ENCODE assay signal across 8 cellular contexts in the genomic region with DNA sequence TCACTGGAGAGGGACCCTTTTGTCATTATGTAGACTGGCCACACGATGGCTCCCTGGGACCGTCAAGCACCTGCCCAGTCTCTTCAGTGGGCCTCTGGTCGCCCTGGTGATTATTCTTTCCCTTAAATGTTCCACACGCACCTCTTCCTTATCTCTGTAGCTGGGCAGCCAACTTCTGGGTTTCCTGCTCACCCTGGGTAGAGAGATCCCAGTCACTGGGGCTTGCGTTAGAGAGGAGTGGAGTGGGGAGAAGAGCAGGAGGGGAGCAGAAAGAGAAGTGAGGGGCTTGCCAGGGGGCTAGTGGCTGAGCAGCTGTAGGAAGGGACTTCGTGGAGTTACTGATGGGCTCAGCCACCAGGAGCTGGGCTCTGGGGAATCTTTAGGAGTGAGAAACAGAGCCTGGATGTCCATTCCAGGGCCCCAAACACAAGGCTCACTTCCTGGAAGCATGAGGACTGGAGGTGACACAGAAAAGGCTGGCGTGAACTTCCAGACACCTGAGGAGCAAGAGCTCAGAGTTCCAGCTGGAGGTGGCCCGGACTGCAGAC.
DNase-seq lines count a peak whose midpoint lies in the region; ATAC-seq, FAIRE-seq and TF ChIP-seq lines count a peak whose summit lies in the region.

No MANE protein-coding gene starts in this region.

- ATAC-seq in GM21381 (IDR thresholded peaks at IDR 0.05; ENCODE audit: unreplicated experiment), result no peak
- ATAC-seq in HG02840 (IDR thresholded peaks at IDR 0.05; ENCODE audit: low FRiP score, unreplicated experiment), result no peak
- no peak for ATAC-seq in naive thymus-derived CD8-positive, alpha-beta T cell

- H3K36me3 Mint-ChIP-seq in naive thymus-derived CD8-positive, alpha-beta T cell, result peaks cover 0 to 2% (median 0%) of the 10 kb centered on the region in 3 donors

- H3K9me2 ChIP-seq in DOHH2 (replicated peaks; ENCODE audit: control insufficient read depth, low read length), result no peaks in the 10 kb centered on the region

- H3K4me1 Mint-ChIP-seq in naive thymus-derived CD8-positive, alpha-beta T cell, result peaks cover 0 to 5% (median 2%) of the 10 kb centered on the region in 4 donors

- H3K27ac ChIP-seq in DOHH2 (ENCODE audit: low read depth, low read length), result no peak overlapping the region

- H3K4me1 ChIP-seq in DOHH2 (ENCODE audit: control insufficient read depth, low read length), result peaks cover 22% of the 10 kb centered on the region

- H3K4me3 Mint-ChIP-seq in naive thymus-derived CD8-positive, alpha-beta T cell, result no peak overlapping the region

- H3K4me3 ChIP-seq in DOHH2 (ENCODE audit: low read length) (no peak overlapping the region), bronchial epithelial cell (ENCODE audit: low read depth, low read length) (no peak overlapping the region)

- H3K36me3 ChIP-seq in DOHH2 (ENCODE audit: control insufficient read depth, low read length) (no peaks in the 10 kb centered on the region), bronchial epithelial cell (ENCODE audit: control insufficient read depth, insufficient read depth, low read length) (no peaks in the 10 kb centered on the region)

- CTCF ChIA-PET in HEK293T (lab: Yijun Ruan, JAX), result interaction anchor here (0.6 to 1.3 kb wide), 8 partner anchors 14 to 1841 kb away, joined by 3 to 4 read pairs (median 3); no protein-coding TSS in a partner anchor

- H3K79me2 ChIP-seq in DOHH2 (ENCODE audit: control insufficient read depth, low read length), result no peaks in the 10 kb centered on the region

- TF ChIP-seq CTCF in DOHH2 (IDR thresholded peaks at IDR 0.05; ENCODE audit: low read depth, low read length, poor library complexity, severe bottlenecking) (peak; percentile 60), bronchial epithelial cell (IDR thresholded peaks at IDR 0.05; ENCODE audit: insufficient read depth, low read length, severe bottlenecking) (peak; percentile 78)

- peaks cover 30 to 74% (median 48%) of the 10 kb centered on the region in 5 donors for H3K27me3 Mint-ChIP-seq in naive thymus-derived CD8-positive, alpha-beta T cell

- DNase-seq in HEK293T (ENCODE audit: extremely low spot score) (peak; percentile 82), NCI-H524 treated with DMSO at 0.1 percent for 48 hours (lab: John Stamatoyannopoulos, UW) (peak; percentile 9), bronchial epithelial cell (ENCODE audit: low read depth) (peak; percentile 27), left kidney (ENCODE audit: low read depth, low spot score) (peak; percentile 86)
- DNase-seq in naive thymus-derived CD8-positive, alpha-beta T cell, result no peak

- H3F3A ChIP-seq in DOHH2 (ENCODE audit: control insufficient read depth, insufficient read depth), result no peaks in the 10 kb centered on the region

- no peaks in the 10 kb centered on the region for H4K20me1 ChIP-seq in DOHH2 (ENCODE audit: control insufficient read depth, insufficient read depth, low read depth, low read length)

- FAIRE-seq in bronchial epithelial cell (lab: Jason Lieb, UNC), result no peak

- no peaks in the 10 kb centered on the region for H3K9me3 ChIP-seq in DOHH2 (ENCODE audit: control insufficient read depth, insufficient read depth, low read length)

- H3K27ac Mint-ChIP-seq in naive thymus-derived CD8-positive, alpha-beta T cell, result peak overlapping the region in 1 of 10 donors; percentile 73

- no peaks in the 10 kb centered on the region for H3K9me3 Mint-ChIP-seq in naive thymus-derived CD8-positive, alpha-beta T cell

- H3K4me2 ChIP-seq in DOHH2 (ENCODE audit: low read length), result peak overlapping the region; percentile 22; the same call in 1 of the 2 replicates

- POLR2A ChIA-PET in HEK293T (lab: Yijun Ruan, JAX), result no interaction called here
- POLR2A ChIA-PET in naive thymus-derived CD8-positive, alpha-beta T cell (lab: Charles Lee), result no interaction called here

- peaks cover 12% of the 10 kb centered on the region for H3K27me3 ChIP-seq in DOHH2 (ENCODE audit: control insufficient read depth, low read length)
- H3K27me3 ChIP-seq in bronchial epithelial cell (ENCODE audit: control insufficient read depth, insufficient read depth, low read length), result no peaks in the 10 kb centered on the region

TF ChIP-seq in HEK293T, 16 proteins besides CTCF, POLR2A, EP300 and RAD21:
- no peak for TF ChIP-seq ZNF384 (IDR thresholded peaks at IDR 0.05)
- TF ChIP-seq, protein P1, sequence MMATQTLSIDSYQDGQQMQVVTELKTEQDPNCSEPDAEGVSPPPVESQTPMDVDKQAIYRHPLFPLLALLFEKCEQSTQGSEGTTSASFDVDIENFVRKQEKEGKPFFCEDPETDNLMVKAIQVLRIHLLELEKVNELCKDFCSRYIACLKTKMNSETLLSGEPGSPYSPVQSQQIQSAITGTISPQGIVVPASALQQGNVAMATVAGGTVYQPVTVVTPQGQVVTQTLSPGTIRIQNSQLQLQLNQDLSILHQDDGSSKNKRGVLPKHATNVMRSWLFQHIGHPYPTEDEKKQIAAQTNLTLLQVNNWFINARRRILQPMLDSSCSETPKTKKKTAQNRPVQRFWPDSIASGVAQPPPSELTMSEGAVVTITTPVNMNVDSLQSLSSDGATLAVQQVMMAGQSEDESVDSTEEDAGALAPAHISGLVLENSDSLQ (IDR thresholded peaks at IDR 0.05), result no peak
- TF ChIP-seq HDGF (IDR thresholded peaks at IDR 0.05; ENCODE audit: borderline replicate concordance), result no peak
- no peak for TF ChIP-seq CTBP1 (IDR thresholded peaks at IDR 0.05; ENCODE audit: borderline replicate concordance)
- no peak for TF ChIP-seq ELF4 (IDR thresholded peaks at IDR 0.05)
- no peak for TF ChIP-seq LEF1 (IDR thresholded peaks at IDR 0.05; ENCODE audit: borderline replicate concordance)
- no peak for TF ChIP-seq ARNT (IDR thresholded peaks at IDR 0.05)
- no peak for TF ChIP-seq FOXA1 (IDR thresholded peaks at IDR 0.05)
- TF ChIP-seq NFRKB (IDR thresholded peaks at IDR 0.05), result no peak
- TF ChIP-seq SUZ12 (IDR thresholded peaks at IDR 0.05), result no peak
- TF ChIP-seq L3MBTL2 (conservative IDR thresholded peaks at IDR 0.05), result no peak
- no peak for TF ChIP-seq TARDBP (IDR thresholded peaks at IDR 0.05)
- TF ChIP-seq FOXM1 (IDR thresholded peaks at IDR 0.05; ENCODE audit: borderline replicate concordance), result no peak
- no peak for TF ChIP-seq SP1 (IDR thresholded peaks at IDR 0.05)
- no peak for TF ChIP-seq FOXK2 (IDR thresholded peaks at IDR 0.05)
- no peak for TF ChIP-seq BHLHE40 (IDR thresholded peaks at IDR 0.05; ENCODE audit: borderline replicate concordance)

Comparison
In these comparisons a context has a peak if more than half of its experiments do, and no peak if none do; other contexts are left out.
1. DNase-seq: peak in HEK293T (single experiment), NCI-H524 treated with DMSO at 0.1 percent for 48 hours (single experiment), bronchial epithelial cell (single experiment) and left kidney (single experiment); none in naive thymus-derived CD8-positive, alpha-beta T cell (0 of 10).